In the genomic region with DNA sequence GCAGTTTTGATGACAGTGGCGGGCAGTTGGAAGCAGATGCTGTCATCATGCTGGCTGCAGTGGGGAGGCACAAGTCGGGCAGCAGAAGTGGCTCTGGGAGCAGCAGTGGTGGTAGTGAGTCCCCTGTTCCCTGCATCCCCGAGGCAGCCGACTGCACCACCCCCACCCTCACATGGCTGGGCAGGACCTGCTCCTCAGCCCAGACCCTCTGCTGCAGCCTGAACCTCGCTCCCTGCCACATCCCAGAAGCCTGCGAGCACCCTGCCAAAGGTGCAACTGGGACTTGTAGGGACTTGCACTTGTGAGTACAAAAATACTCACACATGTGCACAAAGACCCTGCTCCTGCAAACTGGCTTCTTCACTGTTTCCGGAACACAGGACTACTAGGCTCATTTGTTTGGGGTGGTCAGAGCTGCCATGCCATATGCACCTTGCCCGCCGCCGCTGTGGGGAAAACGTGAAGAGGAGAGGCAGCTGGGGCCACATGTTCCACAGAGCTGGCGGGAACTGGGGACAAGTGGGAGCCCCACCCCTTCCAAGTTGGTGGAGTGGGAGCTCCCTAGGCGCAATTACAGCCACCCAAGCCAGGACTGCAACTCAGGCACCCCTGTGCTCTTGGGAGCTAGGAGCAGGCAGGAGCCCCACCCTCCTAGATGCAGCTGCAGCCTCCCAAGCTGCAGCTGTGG, we compare ENCODE assay signal across 16 cellular contexts. TPM values are rescaled to one million over a fixed set of nuclear protein-coding genes. Genes with fewer than 3 reads are reported as not detected.
A peak's percentile ranks its signal among the peaks of the same experiment; 100 is the strongest.
DNase-seq lines count a peak whose midpoint lies in the region; ATAC-seq, FAIRE-seq and TF ChIP-seq lines count a peak whose summit lies in the region.
"Had no signal": no experiment of that assay in that cellular context is flagged by ENCODE, and none has a peak within 500 bp of the region (broad histone marks: within the 10 kb centered on the region; RNA-seq: fewer than 3 reads in every experiment).

No MANE protein-coding gene starts in this region.

- H3K4me1 ChIP-seq in CD4-positive, alpha-beta memory T cell (ENCODE audit: insufficient read depth, low read length), result peaks cover 48% of the 10 kb centered on the region
- H3K4me1 ChIP-seq in K562 (replicated peaks in 1 of 2; ENCODE audit: control insufficient read depth in 2 of 2, insufficient read depth in 2 of 2, low read length in 2 of 2), result peaks cover 6 to 23% of the 10 kb centered on the region in 2 experiments; a peak in 2 of 5 replicates
- peaks cover 2% of the 10 kb centered on the region; the same call in 1 of the 2 replicates for H3K4me1 ChIP-seq in HAP-1
- H3K4me1 ChIP-seq: Caco-2 had no signal

- in situ Hi-C loops in K562 (cut with MboI) (no loop called here), HAP-1 (cut with MboI; ENCODE audit: low sequenced_read_pairs) (no loop called here)

- H3K9ac ChIP-seq in K562 (ENCODE audit: insufficient read depth in 1 of 2, low read depth in 2 of 2, low read length in 2 of 2), result peak overlapping the region in 1 of 2 experiments; percentile 48; a peak in 1 of 4 replicates

- peaks cover 30% of the 10 kb centered on the region for H3K36me3 Mint-ChIP-seq in activated T-cell treated with anti-CD3 and anti-CD28 coated beads, Interleukin-2, amount 50 U/mL, for 24 hours (ENCODE audit: low read depth)
- peaks cover 5 to 39% of the 10 kb centered on the region in 2 donors for H3K36me3 Mint-ChIP-seq in CD4-positive, alpha-beta memory T cell
- H3K36me3 Mint-ChIP-seq in neural crest cell (ENCODE audit: low read depth), result no peaks in the 10 kb centered on the region

- TF ChIP-seq EP300 in K562 (IDR thresholded peaks at IDR 0.05; ENCODE audit: low read length), result no peak

- H3K27me3 Mint-ChIP-seq in activated T-cell treated with anti-CD3 and anti-CD28 coated beads, Interleukin-2, amount 50 U/mL, for 24 hours, result no peaks in the 10 kb centered on the region
- H3K27me3 Mint-ChIP-seq in CD4-positive, alpha-beta memory T cell, result no peaks in the 10 kb centered on the region
- H3K27me3 Mint-ChIP-seq in neural crest cell (ENCODE audit: low read depth), result peaks cover 10% of the 10 kb centered on the region

- CTCF ChIA-PET in CD4-positive, alpha-beta memory T cell (lab: Charles Lee; ENCODE audit: partially characterized antibody), result interaction anchor here (0.5 to 1.7 kb wide), 3 partner anchors 18 to 75 kb away, joined by 3 to 12 read pairs (median 4); no protein-coding TSS in a partner anchor
- CTCF ChIA-PET in K562 (lab: Yijun Ruan, JAX; ENCODE audit: low intra/inter-chr PET ratio), result no interaction called here

- no peaks in the 10 kb centered on the region for H3K27me3 ChIP-seq in CD4-positive, alpha-beta memory T cell (ENCODE audit: insufficient read depth, low read length)
- H3K27me3 ChIP-seq in K562 (ENCODE audit: control insufficient read depth in 2 of 2, insufficient read depth in 2 of 2, low read length in 2 of 2) (no peaks in the 10 kb centered on the region), HAP-1 (ENCODE audit: low read depth) (no peaks in the 10 kb centered on the region)

- 94% methylated on average over 11 of the region's 13 CpGs for WGBS in K562 (ENCODE audit: insufficient coverage, low coverage, missing lambda C conversion rate)

- H3K4me2 ChIP-seq in K562 (ENCODE audit: insufficient read depth, low read length), result no peak overlapping the region
- H3K4me2 ChIP-seq: PC-9 had no signal

- H3K36me3 ChIP-seq in CD4-positive, alpha-beta memory T cell (ENCODE audit: insufficient read depth, low read length), result peaks cover 4% of the 10 kb centered on the region
- peaks cover 10% of the 10 kb centered on the region; the same call in 1 of the 3 replicates for H3K36me3 ChIP-seq in K562 (ENCODE audit: control insufficient read depth, insufficient read depth, low read length)
- no peaks in the 10 kb centered on the region for H3K36me3 ChIP-seq in HAP-1 (replicated peaks)

- intact Hi-C loops in CD4-positive, alpha-beta memory T cell (cut with micrococcal nuclease), result loop anchor here (2.0 to 5.0 kb wide), 3 partner anchors 107 to 273 kb away; a partner anchor contains a TSS
- intact Hi-C loops in K562 (cut with micrococcal nuclease), result no loop called here

- POLR2A ChIA-PET in CD4-positive, alpha-beta memory T cell (lab: Charles Lee; ENCODE audit: partially characterized antibody), result interaction anchor here (1.4 to 4.3 kb wide), 2 partner anchors 56 to 107 kb away, joined by 4 to 17 read pairs; a partner anchor contains a TSS
- POLR2A ChIA-PET in K562 (lab: Yijun Ruan, JAX), result interaction anchor here (0.6 kb wide), 2 partner anchors 126 to 201 kb away, joined by 3 read pairs; no protein-coding TSS in a partner anchor

- no peak overlapping the region for H3K27ac ChIP-seq in CD4-positive, alpha-beta memory T cell (ENCODE audit: low read depth, low read length)
- no peak overlapping the region for H3K27ac ChIP-seq in K562 (ENCODE audit: extremely low read depth, low read depth, low read length)
- H3K27ac ChIP-seq: PC-9 had no signal

- H3K4me1 Mint-ChIP-seq in activated T-cell treated with anti-CD3 and anti-CD28 coated beads, Interleukin-2, amount 50 U/mL, for 24 hours (ENCODE audit: low read depth), result peaks cover 58% of the 10 kb centered on the region
- H3K4me1 Mint-ChIP-seq in CD4-positive, alpha-beta memory T cell, result peaks cover 36 to 72% (median 53%) of the 10 kb centered on the region in 4 donors
- peaks cover 12% of the 10 kb centered on the region for H3K4me1 Mint-ChIP-seq in neural crest cell

- TF ChIP-seq RAD21 in K562 (CRISPR knock-in tag; conservative IDR thresholded peaks at IDR 0.05 in 1 of 2, IDR thresholded peaks at IDR 0.05 in 1 of 2), result no peak

- peaks cover 11% of the 10 kb centered on the region; the same call in 1 of the 2 replicates for H4K20me1 ChIP-seq in K562 (replicated peaks; ENCODE audit: control insufficient read depth, insufficient read depth, low read length)

- H3K9me1 ChIP-seq in K562 (ENCODE audit: control insufficient read depth, insufficient read depth, low read length), result no peaks in the 10 kb centered on the region

- TF ChIP-seq CTCF in K562 (IDR thresholded peaks at IDR 0.05 in 2 of 3, conservative IDR thresholded peaks at IDR 0.05 in 1 of 3; ENCODE audit: insufficient read depth in 2 of 3, low read depth in 1 of 3, low read length in 3 of 3) (no peak), neural crest cell (conservative IDR thresholded peaks at IDR 0.05) (no peak)

- H3K9me3 ChIP-seq in CD4-positive, alpha-beta memory T cell (ENCODE audit: control insufficient read depth in 1 of 2, low read length in 2 of 2), result no peaks in the 10 kb centered on the region
- no peaks in the 10 kb centered on the region for H3K9me3 ChIP-seq in K562 (replicated peaks; ENCODE audit: control insufficient read depth, insufficient read depth, low read depth, low read length)
- no peaks in the 10 kb centered on the region for H3K9me3 ChIP-seq in HAP-1
- H3K9me3 ChIP-seq: Caco-2 had no signal

- peaks cover 9% of the 10 kb centered on the region; the same call in 2 of the 3 replicates for H3K79me2 ChIP-seq in K562 (ENCODE audit: control insufficient read depth, insufficient read depth, low read length)

- peak overlapping the region; percentile 28 for H3K27ac Mint-ChIP-seq in activated T-cell treated with anti-CD3 and anti-CD28 coated beads, Interleukin-2, amount 50 U/mL, for 24 hours
- peak overlapping the region in 2 of 7 donors; percentile 23 to 47 for H3K27ac Mint-ChIP-seq in CD4-positive, alpha-beta memory T cell
- no peak overlapping the region for H3K27ac Mint-ChIP-seq in neural crest cell (ENCODE audit: unreplicated experiment)

- no peak overlapping the region for H2AFZ ChIP-seq in K562 (ENCODE audit: low read depth, low read length)
- H2AFZ ChIP-seq: PC-9 had no signal

- TF ChIP-seq POLR2A in K562 (conservative IDR thresholded peaks at IDR 0.05), result no peak

- no TSS peak for BruUV-seq in K562 (replicated peaks; lab: Mats Ljungman, UMichigan)

- H3K4me3 Mint-ChIP-seq in activated T-cell treated with anti-CD3 and anti-CD28 coated beads, Interleukin-2, amount 50 U/mL, for 24 hours, result no peak overlapping the region
- peak overlapping the region in 5 of 8 donors; percentile 15 to 36 (median 17) for H3K4me3 Mint-ChIP-seq in CD4-positive, alpha-beta memory T cell
- H3K4me3 Mint-ChIP-seq in neural crest cell, result peak overlapping the region; percentile 34

- no peak overlapping the region for H3K4me3 ChIP-seq in CD4-positive, alpha-beta memory T cell (ENCODE audit: low read length in 2 of 2)
- H3K4me3 ChIP-seq in K562 (no peak overlapping the region), HAP-1 (no peak overlapping the region)
- H3K4me3 ChIP-seq: PC-9 had no signal

- ATAC-seq in K562, result no peak

- no peak for FAIRE-seq in K562 (lab: Jason Lieb, UNC)
- FAIRE-seq: GM12892 had no signal

- H3K9me3 Mint-ChIP-seq in activated T-cell treated with anti-CD3 and anti-CD28 coated beads, Interleukin-2, amount 50 U/mL, for 24 hours, result no peaks in the 10 kb centered on the region
- H3K9me3 Mint-ChIP-seq in CD4-positive, alpha-beta memory T cell, result no peaks in the 10 kb centered on the region
- H3K9me3 Mint-ChIP-seq in neural crest cell, result no peaks in the 10 kb centered on the region

- DNase-seq in activated T-cell treated with anti-CD3 and anti-CD28 coated beads, Interleukin-2, amount 50 U/mL, for 24 hours, result no peak
- no peak for DNase-seq in activated T-cell treated with anti-CD3 and anti-CD28 coated beads, Interleukin-2, amount 50 U/mL, for 48 hours
- no peak for DNase-seq in CD4-positive, alpha-beta memory T cell
- DNase-seq in K562 (ENCODE audit: extremely low read depth in 1 of 4, low spot score in 3 of 4) (no peak), neural crest cell (ENCODE audit: low read depth, low spot score) (no peak), HAP-1 (ENCODE audit: low spot score in 2 of 2) (no peak), mesenteric fat pad (ENCODE audit: low spot score) (no peak), NCI-H524 treated with DMSO at 0.1 percent for 48 hours (lab: John Stamatoyannopoulos, UW) (no peak)
- DNase-seq: Caco-2, DMS153, GOT3, MM.1S, NCI-H1092 treated with DMSO at 0.1 percent for 48 hours, NCI-H510A treated with DMSO at 0.1 percent for 48 hours, PC-9 had no signal

RNA-seq across cellular contexts. Expression of a gene that starts 2.2 kb away (rescaled TPM):
- 10 to 100 TPM; 75.0 to 78.5 TPM for total RNA-seq in CD4-positive, alpha-beta memory T cell
- polyA plus RNA-seq in CD4-positive, alpha-beta memory T cell, result 10 to 100 TPM; 18.7 to 28.0 TPM
- 7.0 and 13.8 TPM in 2 replicates for total RNA-seq in K562 (2011; cell fraction: chromatin; rRNA removed; ENCODE audit: low replicate concordance)
- total RNA-seq in K562 (2011; cell fraction: nucleolus; rRNA removed), result 7.2 and 8.5 TPM in 2 replicates
- total RNA-seq in K562 (2011; cell fraction: nucleoplasm; rRNA removed), result 12.6 and 15.4 TPM in 2 replicates
- 6.1 and 11.3 TPM in 2 replicates for total RNA-seq in K562 (2014; rRNA removed)
- 3.2 and 3.8 TPM in 2 replicates for total RNA-seq in K562 (2014; rRNA removed; fragmentation: Illumina TruSeq; extraction: Trizol)
- 4.3 and 5.3 TPM in 2 replicates for total RNA-seq in K562 (2015; rRNA removed; fragmentation: Illumina TruSeq; extraction: Trizol)
- 12.2 and 13.1 TPM in 2 replicates for total RNA-seq in K562 (2021)
- polyA plus RNA-seq in K562 (2011; rRNA removed), result 7.9 and 8.8 TPM in 2 replicates
- 8.0 and 19.6 TPM in 2 replicates for polyA plus RNA-seq in K562 (2011; cell fraction: cytosol; rRNA removed)
- polyA plus RNA-seq in K562 (2011; cell fraction: nucleus; rRNA removed), result 18.0 and 36.7 TPM in 2 replicates
- polyA plus RNA-seq in K562 (2012), result 7.7 and 16.3 TPM in 2 replicates
- 6.8 and 9.4 TPM in 2 replicates for polyA plus RNA-seq in K562 (2014; fragmentation: Illumina TruSeq; extraction: Trizol)
- polyA plus RNA-seq in K562 (2014; fragmentation: Nextera tagmentation; extraction: Ambion mirVana), result 1 to 10 TPM; 1.2 to 2.9 TPM
- polyA plus RNA-seq in K562 (2014; rRNA removed), result 9.7 and 13.9 TPM in 2 replicates
- 0.60 and 3.0 TPM in 2 replicates for polyA minus RNA-seq in K562 (2011; rRNA and poly(A)+ RNA removed)
- polyA minus RNA-seq in K562 (2011; cell fraction: cytosol; rRNA and poly(A)+ RNA removed), result 4.1 and 4.4 TPM in 2 replicates
- polyA minus RNA-seq in K562 (2011; cell fraction: nucleus; rRNA and poly(A)+ RNA removed), result 4.0 and 4.7 TPM in 2 replicates
- total RNA-seq in neural crest cell, result 14.8 and 16.6 TPM in 2 replicates
- total RNA-seq in mesenteric fat pad, result 7.7 TPM

RNA-seq across cellular contexts. Expression of a gene that starts 8.5 kb away (rescaled TPM):
- 10 to 100 TPM; 64.5 to 64.9 TPM for total RNA-seq in CD4-positive, alpha-beta memory T cell
- polyA plus RNA-seq in CD4-positive, alpha-beta memory T cell, result 1 to 10 TPM; 1.5 to 2.8 TPM
- 22.3 and 55.4 TPM in 2 replicates for total RNA-seq in K562 (2011; cell fraction: chromatin; rRNA removed; ENCODE audit: low replicate concordance)
- total RNA-seq in K562 (2011; cell fraction: nucleolus; rRNA removed), result 26.3 and 28.8 TPM in 2 replicates
- total RNA-seq in K562 (2011; cell fraction: nucleoplasm; rRNA removed), result 13.2 and 21.9 TPM in 2 replicates
- total RNA-seq in K562 (2014; rRNA removed) (3.9 TPM in 2 replicates), K562 (2014; rRNA removed; fragmentation: Illumina TruSeq; extraction: Trizol) (0.89 and 2.1 TPM in 2 replicates), K562 (2015; rRNA removed; fragmentation: Illumina TruSeq; extraction: Trizol) (1.3 and 1.4 TPM in 2 replicates), K562 (2021) (2.8 and 5.2 TPM in 2 replicates), neural crest cell (5.7 and 8.5 TPM in 2 replicates), mesenteric fat pad (4.3 TPM)
- polyA plus RNA-seq in K562 (2011; rRNA removed) (4.3 and 7.0 TPM in 2 replicates), K562 (2014; fragmentation: Illumina TruSeq; extraction: Trizol) (2.7 and 2.8 TPM in 2 replicates), K562 (2014; fragmentation: Nextera tagmentation; extraction: Ambion mirVana) (under 1 TPM; 0.07 to 0.25 TPM), K562 (2014; rRNA removed) (5.6 and 6.1 TPM in 2 replicates)
- polyA plus RNA-seq in K562 (2011; cell fraction: cytosol; rRNA removed), result 3.1 and 4.8 TPM in 2 replicates
- 48.4 and 61.4 TPM in 2 replicates for polyA plus RNA-seq in K562 (2011; cell fraction: nucleus; rRNA removed)
- 2.4 and 8.6 TPM in 2 replicates for polyA plus RNA-seq in K562 (2012)
- polyA minus RNA-seq in K562 (2011; rRNA and poly(A)+ RNA removed), result 0.74 and 1.2 TPM in 2 replicates
- polyA minus RNA-seq in K562 (2011; cell fraction: cytosol; rRNA and poly(A)+ RNA removed), result 1.1 and 1.5 TPM in 2 replicates
- 6.6 and 6.7 TPM in 2 replicates for polyA minus RNA-seq in K562 (2011; cell fraction: nucleus; rRNA and poly(A)+ RNA removed)

RNA-seq across cellular contexts. Expression of a gene that starts 55.8 kb away (rescaled TPM):
- 10 to 100 TPM; 39.7 to 42.6 TPM for total RNA-seq in CD4-positive, alpha-beta memory T cell
- 1 to 10 TPM in 1 of 2 donors, under 1 TPM in 1; 0.87 to 3.8 TPM for polyA plus RNA-seq in CD4-positive, alpha-beta memory T cell
- 65.0 and 134 TPM in 2 replicates for total RNA-seq in K562 (2011; cell fraction: chromatin; rRNA removed; ENCODE audit: low replicate concordance)
- 51.1 and 51.4 TPM in 2 replicates for total RNA-seq in K562 (2011; cell fraction: nucleolus; rRNA removed)
- total RNA-seq in K562 (2011; cell fraction: nucleoplasm; rRNA removed), result 45.8 and 52.1 TPM in 2 replicates
- total RNA-seq in K562 (2014; rRNA removed) (4.1 and 5.3 TPM in 2 replicates), K562 (2014; rRNA removed; fragmentation: Illumina TruSeq; extraction: Trizol) (4.5 and 4.6 TPM in 2 replicates), K562 (2015; rRNA removed; fragmentation: Illumina TruSeq; extraction: Trizol) (5.7 and 5.8 TPM in 2 replicates), K562 (2021) (9.5 and 9.6 TPM in 2 replicates), neural crest cell (31.9 and 36.6 TPM in 2 replicates), mesenteric fat pad (21.2 TPM)
- polyA plus RNA-seq in K562 (2011; rRNA removed) (3.4 and 4.4 TPM in 2 replicates), K562 (2014; fragmentation: Illumina TruSeq; extraction: Trizol) (4.8 and 5.4 TPM in 2 replicates), K562 (2014; fragmentation: Nextera tagmentation; extraction: Ambion mirVana) (under 1 TPM; 0.15 to 0.28 TPM), K562 (2014; rRNA removed) (5.2 and 7.1 TPM in 2 replicates)
- polyA plus RNA-seq in K562 (2011; cell fraction: cytosol; rRNA removed), result 2.2 and 3.6 TPM in 2 replicates
- polyA plus RNA-seq in K562 (2011; cell fraction: nucleus; rRNA removed), result 24.5 and 27.3 TPM in 2 replicates
- polyA plus RNA-seq in K562 (2012), result 5.8 and 7.2 TPM in 2 replicates
- polyA minus RNA-seq in K562 (2011; rRNA and poly(A)+ RNA removed), result 7.0 and 9.2 TPM in 2 replicates
- polyA minus RNA-seq in K562 (2011; cell fraction: cytosol; rRNA and poly(A)+ RNA removed), result 2.7 and 5.9 TPM in 2 replicates
- polyA minus RNA-seq in K562 (2011; cell fraction: nucleus; rRNA and poly(A)+ RNA removed), result 22.8 and 29.4 TPM in 2 replicates
